8 cellular contexts compared by ENCODE assay signal in the genomic region with DNA sequence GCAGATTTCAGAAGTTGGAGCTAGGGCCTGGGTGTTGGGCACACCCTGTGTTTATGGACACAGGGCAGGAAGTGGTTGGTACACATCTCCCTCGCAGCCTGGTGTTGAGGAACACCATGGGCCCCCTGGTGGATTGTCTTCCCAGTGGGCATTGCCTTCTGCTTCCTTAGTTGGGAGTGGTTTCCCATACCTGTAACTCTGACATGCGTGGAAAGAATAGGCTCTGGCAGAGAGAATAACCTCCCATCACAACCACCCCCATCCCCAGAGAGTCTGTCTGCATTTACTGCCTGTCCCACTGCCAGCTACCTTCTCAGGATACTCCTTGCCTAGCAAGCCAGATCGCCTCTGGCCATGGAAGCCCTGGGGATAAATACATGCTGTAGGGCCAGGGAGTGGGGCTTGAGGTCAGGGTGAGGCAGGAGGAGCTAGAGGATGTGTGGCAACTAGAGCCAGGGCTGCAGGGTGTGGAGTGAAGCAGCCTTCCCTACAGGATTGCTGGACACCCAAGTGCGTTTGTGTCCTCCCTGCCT. TPM values are rescaled to one million over a fixed set of nuclear protein-coding genes. Genes with fewer than 3 reads are reported as not detected.
DNase-seq lines count a peak whose midpoint lies in the region; ATAC-seq and TF ChIP-seq lines count a peak whose summit lies in the region.

No MANE protein-coding gene starts in this region.

- H3K9ac ChIP-seq in skeletal muscle satellite cell (ENCODE audit: low read depth, low read length), result peak overlapping the region; percentile 50

- H3K36me3 ChIP-seq in skeletal muscle satellite cell (ENCODE audit: insufficient read depth, low read length) (peaks cover 34% of the 10 kb centered on the region), adrenal gland (replicated peaks in 1 of 2) (peaks cover 0 to 26% of the 10 kb centered on the region in 2 donors)

- ATAC-seq in GM19023 (IDR thresholded peaks at IDR 0.05; ENCODE audit: unreplicated experiment) (no peak), GM21367 (IDR thresholded peaks at IDR 0.05; ENCODE audit: unreplicated experiment) (no peak)

- DNase-seq in activated CD4-positive, alpha-beta T cell treated with anti-CD3 and anti-CD28 coated beads, Interleukin-2, amount 10 ng/mL, durations not matched to agents 24 days and 14 days, result peak; percentile 68
- DNase-seq in activated CD4-positive, alpha-beta T cell treated with anti-CD3 and anti-CD28 coated beads, Interleukin-2, amount 50 U/mL, for 1 hour, result no peak
- DNase-seq in M059J (ENCODE audit: low read depth) (peak; percentile 57), choroid plexus epithelial cell (ENCODE audit: low read depth) (no peak), adrenal gland (no peak)

- peak overlapping the region; percentile 43 for H3K27ac Mint-ChIP-seq in activated CD4-positive, alpha-beta T cell treated with anti-CD3 and anti-CD28 coated beads, Interleukin-2, amount 10 ng/mL, durations not matched to agents 24 days and 14 days

- H3K9me3 ChIP-seq in skeletal muscle satellite cell (replicated peaks; ENCODE audit: low read length) (no peaks in the 10 kb centered on the region), adrenal gland (replicated peaks in 1 of 3) (no peaks in the 10 kb centered on the region)

- H3K4me2 ChIP-seq in skeletal muscle satellite cell (ENCODE audit: low read length), result peak overlapping the region; percentile 68

- H3K27ac ChIP-seq in adrenal gland, result no peak overlapping the region

- peaks cover 13% of the 10 kb centered on the region for H3K4me1 Mint-ChIP-seq in activated CD4-positive, alpha-beta T cell treated with anti-CD3 and anti-CD28 coated beads, Interleukin-2, amount 10 ng/mL, durations not matched to agents 24 days and 14 days

- H3K4me1 ChIP-seq in skeletal muscle satellite cell (ENCODE audit: control insufficient read depth, insufficient read depth, low read length) (peaks cover 64% of the 10 kb centered on the region), adrenal gland (replicated peaks in 1 of 2) (peaks cover 25 to 29% of the 10 kb centered on the region in 2 donors)

- intact Hi-C loops in activated CD4-positive, alpha-beta T cell treated with anti-CD3 and anti-CD28 coated beads, Interleukin-2, amount 10 ng/mL, durations not matched to agents 24 days and 14 days (cut with micrococcal nuclease), result no loop called here
- intact Hi-C loops in adrenal gland (cut with DNase I), result loop anchor here (5.0 kb wide), 2 partner anchors 43 to 113 kb away; no protein-coding TSS in a partner anchor

- TF ChIP-seq POLR2A in adrenal gland (IDR thresholded peaks at IDR 0.05), result no peak

- H3K4me3 ChIP-seq in choroid plexus epithelial cell (ENCODE audit: low read depth, low read length) (no peak overlapping the region), skeletal muscle satellite cell (ENCODE audit: low read length) (peak overlapping the region; percentile 26), adrenal gland (no peak overlapping the region)

- 74 to 100% (median 82%) methylated on average over 1 to 4 of the region's 4 CpGs for WGBS in adrenal gland, 4 donors

- TF ChIP-seq CTCF in choroid plexus epithelial cell (conservative IDR thresholded peaks at IDR 0.05; ENCODE audit: low read depth, low read length) (peak; percentile 33), adrenal gland (IDR thresholded peaks at IDR 0.05) (no peak)

- H3K4me3 Mint-ChIP-seq in activated CD4-positive, alpha-beta T cell treated with anti-CD3 and anti-CD28 coated beads, Interleukin-2, amount 10 ng/mL, durations not matched to agents 24 days and 14 days, result no peak overlapping the region

- H3K27me3 ChIP-seq in skeletal muscle satellite cell (ENCODE audit: control insufficient read depth, insufficient read depth, low read length) (no peaks in the 10 kb centered on the region), adrenal gland (no peaks in the 10 kb centered on the region)

- peaks cover 7% of the 10 kb centered on the region for H3K36me3 Mint-ChIP-seq in activated CD4-positive, alpha-beta T cell treated with anti-CD3 and anti-CD28 coated beads, Interleukin-2, amount 10 ng/mL, durations not matched to agents 24 days and 14 days (ENCODE audit: low read depth)

- H3K9me3 Mint-ChIP-seq in activated CD4-positive, alpha-beta T cell treated with anti-CD3 and anti-CD28 coated beads, Interleukin-2, amount 10 ng/mL, durations not matched to agents 24 days and 14 days, result no peaks in the 10 kb centered on the region

- H3K27me3 Mint-ChIP-seq in activated CD4-positive, alpha-beta T cell treated with anti-CD3 and anti-CD28 coated beads, Interleukin-2, amount 10 ng/mL, durations not matched to agents 24 days and 14 days, result no peaks in the 10 kb centered on the region

RNA-seq across cellular contexts. Expression of a gene that starts 14.7 kb away (rescaled TPM):
- 0.14 and 0.51 TPM in 2 replicates for total RNA-seq in activated CD4-positive, alpha-beta T cell treated with anti-CD3 and anti-CD28 coated beads, Interleukin-2, amount 10 ng/mL, durations not matched to agents 24 days and 14 days
- 0.05 and 0.32 TPM in 2 replicates for total RNA-seq in M059J (2014; rRNA removed; shearing (Covaris generic))
- under 0.01 and 1.1 TPM in 2 replicates for total RNA-seq in skeletal muscle satellite cell (2012; rRNA removed)
- total RNA-seq in adrenal gland, result 10 to 100 TPM in 3 of 8 donors, 1 to 10 TPM in 5; 1.4 to 15.0 (median 6.3) TPM
- 1 to 10 TPM; 2.8 to 4.0 (median 3.1) TPM for polyA plus RNA-seq in adrenal gland

RNA-seq across cellular contexts. Expression of a gene that starts 18.1 kb away (rescaled TPM):
- total RNA-seq in activated CD4-positive, alpha-beta T cell treated with anti-CD3 and anti-CD28 coated beads, Interleukin-2, amount 10 ng/mL, durations not matched to agents 24 days and 14 days, result 40.7 and 41.1 TPM in 2 replicates
- 14.6 and 21.8 TPM in 2 replicates for total RNA-seq in M059J (2014; rRNA removed; shearing (Covaris generic))
- total RNA-seq in skeletal muscle satellite cell (2012; rRNA removed), result 10.7 and 13.9 TPM in 2 replicates
- total RNA-seq in adrenal gland, result 10 to 100 TPM; 24.5 to 66.0 (median 33.0) TPM
- 10 to 100 TPM; 17.6 to 77.5 (median 54.4) TPM for polyA plus RNA-seq in adrenal gland

RNA-seq across cellular contexts. Expression of a gene that starts 21.3 kb away (rescaled TPM):
- 47.7 and 52.1 TPM in 2 replicates for total RNA-seq in activated CD4-positive, alpha-beta T cell treated with anti-CD3 and anti-CD28 coated beads, Interleukin-2, amount 10 ng/mL, durations not matched to agents 24 days and 14 days
- 175 and 194 TPM in 2 replicates for total RNA-seq in M059J (2014; rRNA removed; shearing (Covaris generic))
- 55.5 and 67.2 TPM in 2 replicates for total RNA-seq in skeletal muscle satellite cell (2012; rRNA removed)
- total RNA-seq in adrenal gland, result 100 to 1,000 TPM; 121 to 271 (median 160) TPM
- 100 to 1,000 TPM in 1 of 3 donors, 10 to 100 TPM in 2; 78.1 to 139 (median 98.0) TPM for polyA plus RNA-seq in adrenal gland

RNA-seq across cellular contexts. Expression of a gene that starts 21.4 kb away (rescaled TPM):
- 91.7 TPM in 2 replicates for total RNA-seq in activated CD4-positive, alpha-beta T cell treated with anti-CD3 and anti-CD28 coated beads, Interleukin-2, amount 10 ng/mL, durations not matched to agents 24 days and 14 days
- total RNA-seq in M059J (2014; rRNA removed; shearing (Covaris generic)), result 21.8 and 27.8 TPM in 2 replicates
- total RNA-seq in skeletal muscle satellite cell (2012; rRNA removed), result 42.8 and 45.1 TPM in 2 replicates
- total RNA-seq in adrenal gland, result 10 to 100 TPM; 16.8 to 54.4 (median 29.4) TPM
- 10 to 100 TPM; 36.7 to 67.2 (median 50.7) TPM for polyA plus RNA-seq in adrenal gland

RNA-seq across cellular contexts. Expression of a gene that starts 40.1 kb away (rescaled TPM):
- total RNA-seq in activated CD4-positive, alpha-beta T cell treated with anti-CD3 and anti-CD28 coated beads, Interleukin-2, amount 10 ng/mL, durations not matched to agents 24 days and 14 days, result 1.6 and 2.0 TPM in 2 replicates
- 1.3 and 3.4 TPM in 2 replicates for total RNA-seq in M059J (2014; rRNA removed; shearing (Covaris generic))
- total RNA-seq in skeletal muscle satellite cell (2012; rRNA removed), result 0.76 and 0.87 TPM in 2 replicates
- total RNA-seq in adrenal gland, result 1 to 10 TPM in 3 of 8 donors, under 1 TPM in 2, not detected in 3; 0.14 to 3.9 (median 1.5) TPM
- 1 to 10 TPM in 1 of 3 donors, under 1 TPM in 1, not detected in 1; 0.64 to 1.0 TPM for polyA plus RNA-seq in adrenal gland

Comparison
In these comparisons a context has a peak if more than half of its experiments do, and no peak if none do; other contexts are left out.
1. DNase-seq: peak in activated CD4-positive, alpha-beta T cell treated with anti-CD3 and anti-CD28 coated beads, Interleukin-2, amount 10 ng/mL, durations not matched to agents 24 days and 14 days (single experiment) and M059J (single experiment); none in activated CD4-positive, alpha-beta T cell treated with anti-CD3 and anti-CD28 coated beads, Interleukin-2, amount 50 U/mL, for 1 hour (single experiment), choroid plexus epithelial cell (single experiment) and adrenal gland (0 of 7).